In the genomic region with DNA sequence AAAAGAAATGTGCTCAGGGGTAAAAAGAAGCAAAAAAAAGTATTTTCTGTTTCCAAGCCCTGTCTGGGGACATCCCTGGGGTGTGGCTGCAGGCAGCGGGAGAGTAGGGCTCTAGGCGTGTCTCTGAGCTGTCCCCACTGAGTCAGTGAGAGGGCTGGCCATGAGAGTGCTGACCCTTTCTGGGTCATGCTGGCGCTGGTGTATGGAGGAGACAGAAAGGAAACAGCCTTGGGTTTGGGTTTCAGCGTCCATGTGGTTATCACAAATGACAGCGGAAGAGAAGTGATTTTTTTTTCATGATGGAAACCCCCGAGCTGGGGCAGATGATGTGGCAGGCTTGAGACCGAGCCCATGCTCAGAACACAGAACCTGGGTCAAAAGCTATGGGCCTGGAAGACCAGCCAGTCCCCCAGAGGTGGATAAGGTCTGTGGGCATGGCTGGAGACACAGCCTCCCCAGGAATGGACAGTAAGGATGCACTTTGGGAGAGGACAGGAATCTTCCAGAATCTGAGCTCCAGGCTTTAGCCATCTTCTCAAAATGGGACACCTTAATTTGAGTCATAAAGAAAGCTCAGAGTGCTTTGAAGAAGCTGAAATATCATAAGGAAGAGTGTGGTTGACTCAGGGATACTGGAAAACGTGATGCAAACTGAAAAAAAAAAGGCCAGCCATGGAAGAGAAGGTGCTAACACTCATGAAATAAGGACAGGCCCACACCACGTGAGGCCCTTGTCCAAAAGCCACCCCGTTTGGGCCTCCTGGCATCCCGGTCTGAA, we compare ENCODE assay signal across 8 cellular contexts.
DNase-seq lines count a peak whose midpoint lies in the region; ATAC-seq lines count a peak whose summit lies in the region.

No MANE protein-coding gene starts in this region.

- H3K36me3 Mint-ChIP-seq in T-helper 2 cell treated with Interferon-gamma antibody and Interleukin-4, amounts not matched to agents 5 μg/mL and 100 μg/mL, for 36 hours (ENCODE audit: low read depth): peaks cover 19% of the 10 kb centered on the region
- H3K36me3 Mint-ChIP-seq in effector memory CD8-positive, alpha-beta T cell (ENCODE audit: insufficient read depth): peaks cover 8% of the 10 kb centered on the region

- H3K27ac Mint-ChIP-seq in T-helper 2 cell treated with Interferon-gamma antibody and Interleukin-4, amounts not matched to agents 5 μg/mL and 100 μg/mL, for 36 hours: peak overlapping the region; percentile 84
- H3K27ac Mint-ChIP-seq in effector memory CD8-positive, alpha-beta T cell: peak overlapping the region; percentile 90 to 99

- DNase-seq in T-helper 2 cell treated with Interferon-gamma antibody and Interleukin-4, amounts not matched to agents 5 μg/mL and 100 μg/mL, for 36 hours (ENCODE audit: low spot score): peak; percentile 32
- DNase-seq in effector memory CD8-positive, alpha-beta T cell: peak; percentile 41 to 53 (median 48)
- peak; percentile 49 for DNase-seq in stimulated activated CD4-positive, alpha-beta T cell treated with anti-CD3 and anti-CD28 coated beads, Interleukin-15, amount 100 ng/mL, for 24 hours
- DNase-seq in NCI-H774 (lab: John Stamatoyannopoulos, UW) (no peak), COLO668 (lab: John Stamatoyannopoulos, UW; ENCODE audit: unreplicated experiment) (no peak), DMS 273 (lab: John Stamatoyannopoulos, UW; ENCODE audit: unreplicated experiment) (no peak)

- H3K4me3 Mint-ChIP-seq in T-helper 2 cell treated with Interferon-gamma antibody and Interleukin-4, amounts not matched to agents 5 μg/mL and 100 μg/mL, for 36 hours: no peak overlapping the region
- peak overlapping the region; percentile 62 to 71 for H3K4me3 Mint-ChIP-seq in effector memory CD8-positive, alpha-beta T cell

- ATAC-seq in GM19035 (IDR thresholded peaks at IDR 0.05; ENCODE audit: unreplicated experiment): peak; percentile 67
- ATAC-seq in effector memory CD8-positive, alpha-beta T cell (replicated peaks): peak; percentile 94
- no peak for ATAC-seq in HG02798 (IDR thresholded peaks at IDR 0.05; ENCODE audit: poor library complexity, unreplicated experiment)

- H3K9me3 Mint-ChIP-seq in T-helper 2 cell treated with Interferon-gamma antibody and Interleukin-4, amounts not matched to agents 5 μg/mL and 100 μg/mL, for 36 hours: no peaks in the 10 kb centered on the region
- no peaks in the 10 kb centered on the region for H3K9me3 Mint-ChIP-seq in effector memory CD8-positive, alpha-beta T cell

- H3K4me1 Mint-ChIP-seq in T-helper 2 cell treated with Interferon-gamma antibody and Interleukin-4, amounts not matched to agents 5 μg/mL and 100 μg/mL, for 36 hours (ENCODE audit: low read depth): peaks cover 10% of the 10 kb centered on the region
- H3K4me1 Mint-ChIP-seq in effector memory CD8-positive, alpha-beta T cell (ENCODE audit: low read depth in 2 of 2): peaks cover 35 to 53% of the 10 kb centered on the region in 2 donors

- H3K27me3 Mint-ChIP-seq in T-helper 2 cell treated with Interferon-gamma antibody and Interleukin-4, amounts not matched to agents 5 μg/mL and 100 μg/mL, for 36 hours (ENCODE audit: low read depth): no peaks in the 10 kb centered on the region
- H3K27me3 Mint-ChIP-seq in effector memory CD8-positive, alpha-beta T cell: no peaks in the 10 kb centered on the region

Comparison
In these comparisons a context has a peak if more than half of its experiments do, and no peak if none do; other contexts are left out.
1. DNase-seq: peak in T-helper 2 cell treated with Interferon-gamma antibody and Interleukin-4, amounts not matched to agents 5 μg/mL and 100 μg/mL, for 36 hours (single experiment), effector memory CD8-positive, alpha-beta T cell (3 of 3) and stimulated activated CD4-positive, alpha-beta T cell treated with anti-CD3 and anti-CD28 coated beads, Interleukin-15, amount 100 ng/mL, for 24 hours (single experiment); none in NCI-H774 (single experiment), COLO668 (single experiment) and DMS 273 (single experiment).